In the genomic region with DNA sequence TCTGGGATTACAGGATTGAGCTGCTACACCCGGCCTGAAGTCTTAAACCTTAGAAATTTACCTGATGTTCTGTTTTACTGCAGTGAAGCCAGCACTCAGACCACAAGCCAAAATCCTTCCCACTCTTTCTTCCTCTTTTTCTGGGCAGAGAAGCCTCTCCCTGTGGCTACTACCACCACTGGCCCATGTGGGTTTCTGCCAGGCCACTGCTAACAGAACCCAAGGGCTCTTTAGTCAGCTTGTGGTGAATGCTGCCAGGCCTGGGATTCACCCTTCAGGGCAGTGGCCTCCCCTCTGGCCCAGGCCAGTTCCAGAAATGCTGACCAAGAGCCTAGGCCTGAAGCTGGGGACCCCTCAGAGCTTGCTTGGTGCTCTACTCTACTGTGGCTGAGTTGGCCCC, we compare ENCODE assay signal across 27 cellular contexts. TPM values are rescaled to one million over a fixed set of nuclear protein-coding genes. Genes with fewer than 3 reads are reported as not detected.
DNase-seq lines count a peak whose midpoint lies in the region; ATAC-seq and TF ChIP-seq lines count a peak whose summit lies in the region.
"Had no signal": no experiment of that assay in that cellular context is flagged by ENCODE, and none has a peak within 500 bp of the region (broad histone marks: within the 10 kb centered on the region; RNA-seq: fewer than 3 reads in every experiment).

No MANE protein-coding gene starts in this region.

- POLR2A ChIA-PET in naive thymus-derived CD4-positive, alpha-beta T cell (lab: Charles Lee), result no interaction called here

- H3K4me3 ChIP-seq in adrenal gland (no peak overlapping the region), esophagus muscularis mucosa (no peak overlapping the region), testis (no peak overlapping the region)
- no peak overlapping the region for H3K4me3 ChIP-seq in naive thymus-derived CD4-positive, alpha-beta T cell (ENCODE audit: low read length)
- H3K4me3 ChIP-seq: cardiac muscle cell, skin epidermis, thyroid gland had no signal

- TF ChIP-seq EP300 in esophagus muscularis mucosa (IDR thresholded peaks at IDR 0.05), result no peak

- H3K9me3 ChIP-seq in adrenal gland (replicated peaks in 1 of 3), result no peaks in the 10 kb centered on the region
- H3K9me3 ChIP-seq in naive thymus-derived CD4-positive, alpha-beta T cell (ENCODE audit: control insufficient read depth in 2 of 3, low read length in 3 of 3), result no peaks in the 10 kb centered on the region
- peaks cover 0 to 5% (median 0%) of the 10 kb centered on the region in 4 donors for H3K9me3 ChIP-seq in esophagus muscularis mucosa
- H3K9me3 ChIP-seq in testis, result no peaks in the 10 kb centered on the region
- H3K9me3 ChIP-seq: SK-N-SH, thyroid gland had no signal

- H3K27ac Mint-ChIP-seq in naive thymus-derived CD4-positive, alpha-beta T cell, result no peak overlapping the region
- H3K27ac Mint-ChIP-seq: activated T-cell treated with anti-CD3 and anti-CD28 coated beads, Interleukin-2, amount 50 U/mL, for 24 hours; CD4-positive, alpha-beta memory T cell; IgD-negative memory B cell; mesothelial cell of epicardium; nephron had no signal

- no peak for TF ChIP-seq CTCF in adrenal gland (IDR thresholded peaks at IDR 0.05)
- no peak for TF ChIP-seq CTCF in esophagus muscularis mucosa (IDR thresholded peaks at IDR 0.05)
- TF ChIP-seq CTCF in testis (IDR thresholded peaks at IDR 0.05), result no peak

- DNase-seq in GDM1 (lab: John Stamatoyannopoulos, UW), result peak; percentile 25
- peak; percentile 66 to 76 for DNase-seq in NOMO-1 (lab: John Stamatoyannopoulos, UW; ENCODE audit: unreplicated experiment in 2 of 2)
- DNase-seq in adrenal gland, result peak in 6 of 7 donors; percentile 19 to 54 (median 34)
- no peak for DNase-seq in naive thymus-derived CD4-positive, alpha-beta T cell
- DNase-seq in NCI-H187 (lab: John Stamatoyannopoulos, UW), result no peak
- DNase-seq in esophagus muscularis mucosa (ENCODE audit: extremely low spot score), result no peak
- no peak for DNase-seq in testis
- DNase-seq: activated CD4-positive, alpha-beta T cell treated with anti-CD3 and anti-CD28 coated beads for 1 hour; activated CD8-positive, alpha-beta memory T cell treated with anti-CD3 and anti-CD28 coated beads for 24 hours; activated naive CD4-positive, alpha-beta T cell; activated T-cell treated with anti-CD3 and anti-CD28 coated beads, Interleukin-2, amount 50 U/mL, for 24 hours; CD4-positive, alpha-beta memory T cell; cortex of kidney; DMS 273 treated with DMSO at 0.1 percent for 48 hours; NCI-H1930; NCI-H2227 treated with DMSO at 0.1 percent for 48 hours; SK-N-SH; stimulated activated CD4-positive, alpha-beta T cell treated with anti-CD3 and anti-CD28 coated beads, Interleukin-2, amount 100 ng/mL, for 48 hours; stimulated activated naive CD4-positive, alpha-beta T cell had no signal

- intact Hi-C loops in adrenal gland (cut with DNase I), result no loop called here
- intact Hi-C loops in naive thymus-derived CD4-positive, alpha-beta T cell (cut with micrococcal nuclease), result no loop called here
- intact Hi-C loops in esophagus muscularis mucosa (cut with DNase I), result no loop called here
- intact Hi-C loops in testis (cut with DNase I; ENCODE audit: low total_unique reads), result no loop called here

- TF ChIP-seq POLR2A in adrenal gland (IDR thresholded peaks at IDR 0.05) (no peak), esophagus muscularis mucosa (IDR thresholded peaks at IDR 0.05; ENCODE audit: low read depth) (no peak), testis (IDR thresholded peaks at IDR 0.05) (no peak)

- H3K9me3 Mint-ChIP-seq in naive thymus-derived CD4-positive, alpha-beta T cell, result peaks cover 0 to 15% (median 6%) of the 10 kb centered on the region in 11 donors
- H3K9me3 Mint-ChIP-seq: activated T-cell treated with anti-CD3 and anti-CD28 coated beads, Interleukin-2, amount 50 U/mL, for 24 hours; nephron had no signal

- H3K36me3 ChIP-seq in adrenal gland (replicated peaks in 1 of 2), result no peaks in the 10 kb centered on the region
- H3K36me3 ChIP-seq in naive thymus-derived CD4-positive, alpha-beta T cell (ENCODE audit: control insufficient read depth in 2 of 3, insufficient read depth in 3 of 3, low read length in 3 of 3), result no peaks in the 10 kb centered on the region
- H3K36me3 ChIP-seq in esophagus muscularis mucosa, result no peaks in the 10 kb centered on the region
- H3K36me3 ChIP-seq in testis (ENCODE audit: low read depth, missing control alignments), result no peaks in the 10 kb centered on the region
- H3K36me3 ChIP-seq: cardiac muscle cell, thyroid gland had no signal

- peak; percentile 42 for ATAC-seq in naive thymus-derived CD4-positive, alpha-beta T cell
- no peak for ATAC-seq in HG03025 (IDR thresholded peaks at IDR 0.05; ENCODE audit: low FRiP score, unreplicated experiment)
- ATAC-seq: HCT116 had no signal

- CTCF ChIA-PET in naive thymus-derived CD4-positive, alpha-beta T cell (lab: Charles Lee), result no interaction called here

- H3K4me1 ChIP-seq in adrenal gland (replicated peaks in 1 of 2) (no peaks in the 10 kb centered on the region), esophagus muscularis mucosa (no peaks in the 10 kb centered on the region), testis (no peaks in the 10 kb centered on the region)
- H3K4me1 ChIP-seq in naive thymus-derived CD4-positive, alpha-beta T cell (ENCODE audit: control insufficient read depth in 2 of 2, insufficient read depth in 2 of 2, low read length in 2 of 2), result no peaks in the 10 kb centered on the region
- H3K4me1 ChIP-seq: thyroid gland had no signal

- H3K27me3 ChIP-seq in adrenal gland, result no peaks in the 10 kb centered on the region
- no peaks in the 10 kb centered on the region for H3K27me3 ChIP-seq in naive thymus-derived CD4-positive, alpha-beta T cell (ENCODE audit: control insufficient read depth in 2 of 2, insufficient read depth in 2 of 2, low read length in 2 of 2)
- no peaks in the 10 kb centered on the region for H3K27me3 ChIP-seq in esophagus muscularis mucosa
- H3K27me3 ChIP-seq in testis, result no peaks in the 10 kb centered on the region
- H3K27me3 ChIP-seq: cardiac muscle cell, thyroid gland had no signal

- H3K36me3 Mint-ChIP-seq in naive thymus-derived CD4-positive, alpha-beta T cell, result no peaks in the 10 kb centered on the region
- H3K36me3 Mint-ChIP-seq: CD4-positive, alpha-beta memory T cell had no signal

- peaks cover 0 to 28% (median 6%) of the 10 kb centered on the region in 5 donors for H3K27me3 Mint-ChIP-seq in naive thymus-derived CD4-positive, alpha-beta T cell
- H3K27me3 Mint-ChIP-seq: IgD-negative memory B cell had no signal

- no peak overlapping the region for H3K4me3 Mint-ChIP-seq in naive thymus-derived CD4-positive, alpha-beta T cell
- H3K4me3 Mint-ChIP-seq: activated T-cell treated with anti-CD3 and anti-CD28 coated beads, Interleukin-2, amount 50 U/mL, for 24 hours; CD4-positive, alpha-beta memory T cell; IgD-negative memory B cell; mesothelial cell of epicardium; nephron had no signal

- no peaks in the 10 kb centered on the region for H3K4me1 Mint-ChIP-seq in naive thymus-derived CD4-positive, alpha-beta T cell
- H3K4me1 Mint-ChIP-seq: CD4-positive, alpha-beta memory T cell; IgD-negative memory B cell; mesothelial cell of epicardium; nephron had no signal

- 83 to 93% (median 89%) methylated on average over 1 of the region's 1 CpG for WGBS in adrenal gland, 4 donors
- WGBS in esophagus muscularis mucosa, result 100% methylated on average over 1 of the region's 1 CpG
- 88 to 90% methylated on average over 1 of the region's 1 CpG for WGBS in testis, 2 donors

- no peak overlapping the region for H3K27ac ChIP-seq in adrenal gland
- H3K27ac ChIP-seq in naive thymus-derived CD4-positive, alpha-beta T cell (ENCODE audit: low read depth, low read length), result no peak overlapping the region
- H3K27ac ChIP-seq in esophagus muscularis mucosa (replicated peaks in 1 of 4), result no peak overlapping the region
- no peak overlapping the region for H3K27ac ChIP-seq in testis
- H3K27ac ChIP-seq: cardiac muscle cell, skin epidermis, thyroid gland had no signal

RNA-seq across cellular contexts. Expression of gene GAS2L3, which starts 35.3 kb away (rescaled TPM):
- 10 to 100 TPM in 1 of 8 donors, 1 to 10 TPM in 6, under 1 TPM in 1; 0.48 to 10.6 (median 4.8) TPM for total RNA-seq in adrenal gland
- 1 to 10 TPM in 2 of 3 donors, under 1 TPM in 1; 0.84 to 1.9 (median 1.8) TPM for polyA plus RNA-seq in adrenal gland
- 1 to 10 TPM in 2 of 5 experiments, under 1 TPM in 3; 0.08 to 4.9 (median 0.16) TPM for total RNA-seq in naive thymus-derived CD4-positive, alpha-beta T cell
- polyA plus RNA-seq in naive thymus-derived CD4-positive, alpha-beta T cell, result not detected
- total RNA-seq in esophagus muscularis mucosa, result 1 to 10 TPM; 2.9 to 7.0 (median 4.3) TPM
- total RNA-seq in testis, result 10 to 100 TPM in 1 of 2 donors, 1 to 10 TPM in 1; 9.7 to 11.8 TPM
- polyA plus RNA-seq in testis (ENCODE audit: insufficient read depth, low read depth, low replicate concordance), result 10.4 TPM
- polyA plus RNA-seq: CD4-positive, alpha-beta memory T cell; IgD-negative memory B cell had no signal

Comparison
In these comparisons a context has a peak if more than half of its experiments do, and no peak if none do; other contexts are left out.
1. DNase-seq: peak in GDM1 (single experiment), NOMO-1 (2 of 2) and adrenal gland (6 of 7); none in naive thymus-derived CD4-positive, alpha-beta T cell (0 of 9), NCI-H187 (0 of 2), esophagus muscularis mucosa (single experiment) and testis (single experiment).